In the genomic region with DNA sequence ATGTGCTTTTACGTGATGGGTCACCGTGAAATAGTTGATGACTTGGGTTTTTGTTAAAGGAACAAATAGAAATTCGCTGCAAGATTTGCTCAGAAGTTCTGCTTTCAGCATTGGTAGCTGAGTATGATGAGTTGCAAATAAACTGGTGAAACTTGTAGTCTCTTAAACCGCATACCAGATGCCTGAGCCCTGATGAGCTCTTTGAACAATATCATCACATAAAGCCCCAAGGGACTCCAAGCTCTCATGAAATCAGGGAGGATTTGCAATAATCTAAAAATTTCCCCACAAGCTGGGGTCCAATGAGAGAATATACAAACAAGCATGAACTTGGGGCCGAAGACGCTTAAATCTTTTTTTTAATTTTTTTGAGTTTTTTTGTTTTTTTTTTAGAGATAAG, we compare ENCODE assay signal across 33 cellular contexts.
DNase-seq lines count a peak whose midpoint lies in the region; ATAC-seq and TF ChIP-seq lines count a peak whose summit lies in the region.
"Had no signal": no experiment of that assay in that cellular context is flagged by ENCODE, and none has a peak within 500 bp of the region (broad histone marks: within the 10 kb centered on the region; RNA-seq: fewer than 3 reads in every experiment).

No MANE protein-coding gene starts in this region.

- H3K27me3 ChIP-seq in SJSA1 (replicated peaks) = no peaks in the 10 kb centered on the region
- H3K27me3 ChIP-seq: dorsolateral prefrontal cortex, gastrocnemius medialis had no signal

- no peaks in the 10 kb centered on the region; the same call in 1 of the 2 replicates for H3K9me3 ChIP-seq in SJSA1 (replicated peaks)
- H3K9me3 ChIP-seq: esophagus muscularis mucosa, gastrocnemius medialis, psoas muscle had no signal

- H3K27ac ChIP-seq in SJSA1 (peak overlapping the region; percentile 26; the same call in 1 of the 2 replicates), RWPE1 (no peak overlapping the region)
- H3K27ac ChIP-seq: 22Rv1, dorsolateral prefrontal cortex, esophagus muscularis mucosa, gastrocnemius medialis, psoas muscle had no signal

- H3K9me3 Mint-ChIP-seq in activated CD4-positive, alpha-beta T cell treated with anti-CD3 and anti-CD28 coated beads, Interleukin-2, amount 10 ng/mL, durations not matched to agents 24 days and 14 days = peaks cover 6% of the 10 kb centered on the region
- H3K9me3 Mint-ChIP-seq: natural killer cell treated with Interleukin-12 subunit alpha and Interleukin-12 subunit beta and Interleukin-15 and Interleukin-18, amount 100 ng/mL, for 72 hours had no signal

- ATAC-seq in GM19035 (IDR thresholded peaks at IDR 0.05; ENCODE audit: unreplicated experiment) = no peak
- ATAC-seq: activated naive CD8-positive, alpha-beta T cell treated with anti-CD3 and anti-CD28 coated beads, Interleukin-2, amount 50 U/mL, for 24 hours; activated T-cell treated with anti-CD3 and anti-CD28 coated beads, Interleukin-2, amount 50 U/mL, for 72 hours; gastrocnemius medialis; mucosa of descending colon; natural killer cell treated with Interleukin-12 subunit alpha and Interleukin-12 subunit beta and Interleukin-15 and Interleukin-18, amount 100 ng/mL, for 72 hours; PC-3; psoas muscle; sciatic nerve had no signal

- H3K27me3 Mint-ChIP-seq in activated CD4-positive, alpha-beta T cell treated with anti-CD3 and anti-CD28 coated beads, Interleukin-2, amount 10 ng/mL, durations not matched to agents 24 days and 14 days = no peaks in the 10 kb centered on the region
- H3K27me3 Mint-ChIP-seq: activated CD4-positive, alpha-beta memory T cell treated with anti-CD3 and anti-CD28 coated beads for 36 hours; activated naive CD8-positive, alpha-beta T cell treated with anti-CD3 and anti-CD28 coated beads, Interleukin-2, amount 50 U/mL, for 24 hours; central memory CD8-positive, alpha-beta T cell; natural killer cell treated with Interleukin-12 subunit alpha and Interleukin-12 subunit beta and Interleukin-15 and Interleukin-18, amount 100 ng/mL, for 72 hours had no signal

- H3K36me3 Mint-ChIP-seq in activated CD4-positive, alpha-beta T cell treated with anti-CD3 and anti-CD28 coated beads, Interleukin-2, amount 10 ng/mL, durations not matched to agents 24 days and 14 days (ENCODE audit: low read depth) = no peaks in the 10 kb centered on the region
- H3K36me3 Mint-ChIP-seq: activated CD4-positive, alpha-beta memory T cell treated with anti-CD3 and anti-CD28 coated beads for 36 hours; natural killer cell treated with Interleukin-12 subunit alpha and Interleukin-12 subunit beta and Interleukin-15 and Interleukin-18, amount 100 ng/mL, for 72 hours had no signal

- no peaks in the 10 kb centered on the region for H3K36me3 ChIP-seq in SJSA1
- H3K36me3 ChIP-seq: esophagus muscularis mucosa, gastrocnemius medialis had no signal

- DNase-seq in DMS 273 (lab: John Stamatoyannopoulos, UW; ENCODE audit: unreplicated experiment) (peak; percentile 33), DMS 273 treated with DMSO at 0.1 percent for 48 hours (lab: John Stamatoyannopoulos, UW) (no peak), SJSA1 (ENCODE audit: low read depth in 1 of 2, low spot score in 2 of 2) (peak in 1 of 2 experiments; percentile 22), fibroblast of the conjunctiva (ENCODE audit: low read depth) (peak; percentile 2), RWPE1 (ENCODE audit: low spot score) (no peak), dermis blood vessel endothelial cell (no peak)
- DNase-seq in activated CD4-positive, alpha-beta T cell treated with anti-CD3 and anti-CD28 coated beads, Interleukin-2, amount 10 ng/mL, durations not matched to agents 24 days and 14 days = no peak
- DNase-seq: activated CD4-positive, alpha-beta memory T cell treated with anti-CD3 and anti-CD28 coated beads for 36 hours; activated CD4-positive, CD25-positive, alpha-beta regulatory T cell treated with anti-CD3 and anti-CD28 coated beads, Interleukin-2, amount 50 U/mL, for 72 hours; activated naive CD4-positive, alpha-beta T cell; activated naive CD8-positive, alpha-beta T cell treated with anti-CD3 and anti-CD28 coated beads, Interleukin-2, amount 50 U/mL, for 24 hours; activated T-cell treated with anti-CD3 and anti-CD28 coated beads, Interleukin-2, amount 50 U/mL, for 72 hours; DMS79; dorsolateral prefrontal cortex; gastrocnemius medialis; GF-D8; mucosa of descending colon; NCI-H1092; NCI-H1694; NCI-H510A treated with DMSO at 0.1 percent for 48 hours; occipital lobe; PC-3; psoas muscle; stimulated activated CD4-positive, alpha-beta T cell treated with anti-CD3 and anti-CD28 coated beads, Interleukin-4, amount 100 ng/mL, for 4 hours; trophoblast cell had no signal

- no peak overlapping the region for H3K4me3 ChIP-seq in SJSA1
- H3K4me3 ChIP-seq: dorsolateral prefrontal cortex, esophagus muscularis mucosa, gastrocnemius medialis, lung, mucosa of descending colon, psoas muscle had no signal

- TF ChIP-seq CTCF in RWPE1 (conservative IDR thresholded peaks at IDR 0.05; ENCODE audit: low read depth) = no peak

- no peaks in the 10 kb centered on the region for H3K4me1 ChIP-seq in SJSA1 (replicated peaks)
- H3K4me1 ChIP-seq: gastrocnemius medialis, psoas muscle had no signal

- POLR2A ChIA-PET in RWPE1 (lab: Yijun Ruan, JAX; ENCODE audit: low non-redundant PET) = no interaction called here

- H3K4me3 Mint-ChIP-seq in activated CD4-positive, alpha-beta T cell treated with anti-CD3 and anti-CD28 coated beads, Interleukin-2, amount 10 ng/mL, durations not matched to agents 24 days and 14 days = no peak overlapping the region
- H3K4me3 Mint-ChIP-seq: activated CD4-positive, alpha-beta memory T cell treated with anti-CD3 and anti-CD28 coated beads for 36 hours; activated naive CD8-positive, alpha-beta T cell treated with anti-CD3 and anti-CD28 coated beads, Interleukin-2, amount 50 U/mL, for 24 hours; activated T-cell treated with anti-CD3 and anti-CD28 coated beads, Interleukin-2, amount 50 U/mL, for 72 hours; central memory CD8-positive, alpha-beta T cell; natural killer cell treated with Interleukin-12 subunit alpha and Interleukin-12 subunit beta and Interleukin-15 and Interleukin-18, amount 100 ng/mL, for 72 hours; T-helper 2 cell treated with Interferon-gamma antibody and Interleukin-4, amounts not matched to agents 5 μg/mL and 100 μg/mL, for 36 hours had no signal

- CTCF ChIA-PET in RWPE1 (lab: Yijun Ruan, JAX) = interaction anchor here (0.9 kb wide), 1 partner anchor 204 kb away, joined by 3 read pairs; no protein-coding TSS in a partner anchor

- H3K4me1 Mint-ChIP-seq in activated CD4-positive, alpha-beta T cell treated with anti-CD3 and anti-CD28 coated beads, Interleukin-2, amount 10 ng/mL, durations not matched to agents 24 days and 14 days = no peaks in the 10 kb centered on the region
- H3K4me1 Mint-ChIP-seq: activated naive CD8-positive, alpha-beta T cell treated with anti-CD3 and anti-CD28 coated beads, Interleukin-2, amount 50 U/mL, for 24 hours; central memory CD8-positive, alpha-beta T cell had no signal

- intact Hi-C loops in activated CD4-positive, alpha-beta T cell treated with anti-CD3 and anti-CD28 coated beads, Interleukin-2, amount 10 ng/mL, durations not matched to agents 24 days and 14 days (cut with micrococcal nuclease) = no loop called here

- no peak overlapping the region for H3K27ac Mint-ChIP-seq in activated CD4-positive, alpha-beta T cell treated with anti-CD3 and anti-CD28 coated beads, Interleukin-2, amount 10 ng/mL, durations not matched to agents 24 days and 14 days
- H3K27ac Mint-ChIP-seq: activated CD4-positive, alpha-beta memory T cell treated with anti-CD3 and anti-CD28 coated beads for 36 hours; activated naive CD8-positive, alpha-beta T cell treated with anti-CD3 and anti-CD28 coated beads, Interleukin-2, amount 50 U/mL, for 24 hours; activated T-cell treated with anti-CD3 and anti-CD28 coated beads, Interleukin-2, amount 50 U/mL, for 72 hours; natural killer cell treated with Interleukin-12 subunit alpha and Interleukin-12 subunit beta and Interleukin-15 and Interleukin-18, amount 100 ng/mL, for 72 hours; T-helper 2 cell treated with Interferon-gamma antibody and Interleukin-4, amounts not matched to agents 5 μg/mL and 100 μg/mL, for 36 hours had no signal

Comparison
In these comparisons a context has a peak if more than half of its experiments do, and no peak if none do; other contexts are left out.
1. DNase-seq: peak in DMS 273 (single experiment) and fibroblast of the conjunctiva (single experiment); none in DMS 273 treated with DMSO at 0.1 percent for 48 hours (single experiment), RWPE1 (single experiment), dermis blood vessel endothelial cell (single experiment) and activated CD4-positive, alpha-beta T cell treated with anti-CD3 and anti-CD28 coated beads, Interleukin-2, amount 10 ng/mL, durations not matched to agents 24 days and 14 days (single experiment).